28 cellular contexts compared by ENCODE assay signal in genomic region chr10:14454629-14455028, GRCh38.
"Had no signal": no experiment of that assay in that cellular context is flagged by ENCODE, and none has a peak within 500 bp of the region (broad histone marks: within the 10 kb centered on the region; RNA-seq: fewer than 3 reads in every experiment).

No MANE protein-coding gene starts in this region.

- H3K27ac Mint-ChIP-seq: activated CD4-positive, alpha-beta memory T cell treated with anti-CD3 and anti-CD28 coated beads, Interleukin-2, amount 10 ng/mL, durations not matched to agents 7 days and 5 days; activated CD4-positive, alpha-beta T cell treated with anti-CD3 and anti-CD28 coated beads, Interleukin-2, amount 10 ng/mL, durations not matched to agents 7 days and 5 days; activated naive CD4-positive, alpha-beta T cell treated with anti-CD3 and anti-CD28 coated beads for 36 hours; activated naive CD4-positive, alpha-beta T cell treated with anti-CD3 and anti-CD28 coated beads, Interleukin-2, amount 50 U/mL, for 24 hours; activated naive CD8-positive, alpha-beta T cell treated with anti-CD3 and anti-CD28 coated beads for 36 hours; activated naive CD8-positive, alpha-beta T cell treated with anti-CD3 and anti-CD28 coated beads, Interleukin-2, amount 50 U/mL, for 24 hours; activated T-helper 1 cell treated with anti-CD3 and anti-CD28 coated beads, Interleukin-12 subunit alpha, Interleukin-12 subunit beta, Interleukin-2, Interleukin-4 antibody, amounts not matched to agents 30 ng/mL and 10 ng/mL and 1 ng/mL, durations not matched to agents 14 hours and 24 hours and 36 hours; activated T-helper 2 cell treated with anti-CD3 and anti-CD28 coated beads, Interferon-gamma antibody, Interleukin-2, Interleukin-4, amounts not matched to agents 10 μg/mL and 5 μg/mL and 100 μg/mL, durations not matched to agents 14 hours and 24 hours and 36 hours; effector memory CD8-positive, alpha-beta T cell had no signal

- H3K27me3 Mint-ChIP-seq: activated CD4-positive, alpha-beta T cell treated with anti-CD3 and anti-CD28 coated beads, Interleukin-2, amount 10 ng/mL, durations not matched to agents 7 days and 5 days; activated naive CD4-positive, alpha-beta T cell treated with anti-CD3 and anti-CD28 coated beads, Interleukin-2, amount 50 U/mL, for 24 hours had no signal

- H3K27me3 ChIP-seq: adrenal gland, body of pancreas, foreskin keratinocyte, gastroesophageal sphincter, heart right ventricle had no signal

- H3K4me1 Mint-ChIP-seq: activated CD4-positive, alpha-beta memory T cell treated with anti-CD3 and anti-CD28 coated beads, Interleukin-2, amount 10 ng/mL, durations not matched to agents 7 days and 5 days; activated CD4-positive, alpha-beta T cell treated with anti-CD3 and anti-CD28 coated beads, Interleukin-2, amount 10 ng/mL, durations not matched to agents 7 days and 5 days; activated naive CD4-positive, alpha-beta T cell treated with anti-CD3 and anti-CD28 coated beads, Interleukin-2, amount 50 U/mL, for 24 hours; activated naive CD8-positive, alpha-beta T cell treated with anti-CD3 and anti-CD28 coated beads for 36 hours; activated naive CD8-positive, alpha-beta T cell treated with anti-CD3 and anti-CD28 coated beads, Interleukin-2, amount 50 U/mL, for 24 hours had no signal

- DNase-seq: activated CD4-positive, alpha-beta memory T cell treated with anti-CD3 and anti-CD28 coated beads, Interleukin-2, amount 10 ng/mL, durations not matched to agents 7 days and 5 days; activated CD4-positive, alpha-beta T cell treated with anti-CD3 and anti-CD28 coated beads for 1 hour; activated CD4-positive, alpha-beta T cell treated with anti-CD3 and anti-CD28 coated beads for 4 hours; activated CD4-positive, alpha-beta T cell treated with anti-CD3 and anti-CD28 coated beads, Interleukin-2, amount 10 ng/mL, durations not matched to agents 7 days and 5 days; activated CD4-positive, alpha-beta T cell treated with anti-CD3 and anti-CD28 coated beads, Interleukin-2, amount 50 U/mL, for 4 hours; activated effector memory CD4-positive, alpha-beta T cell treated with anti-CD3 and anti-CD28 coated beads, Interleukin-2, amount 50 U/mL, for 16 hours; activated naive CD4-positive, alpha-beta T cell treated with anti-CD3 and anti-CD28 coated beads for 36 hours; activated naive CD8-positive, alpha-beta T cell treated with anti-CD3 and anti-CD28 coated beads for 36 hours; activated naive CD8-positive, alpha-beta T cell treated with anti-CD3 and anti-CD28 coated beads, Interleukin-2, amount 50 U/mL, for 24 hours; activated T-cell treated with anti-CD3 and anti-CD28 coated beads, Interleukin-2, amount 50 U/mL, for 1 hour; activated T-cell treated with anti-CD3 and anti-CD28 coated beads, Interleukin-2, amount 50 U/mL, for 48 hours; adrenal gland; amygdala; aorta; body of pancreas; caudate nucleus; cortex of kidney; dermis blood vessel endothelial cell; effector CD4-positive, alpha-beta T cell; effector memory CD8-positive, alpha-beta T cell; foreskin keratinocyte; heart right ventricle; T-helper 2 cell had no signal

- ATAC-seq: activated naive CD8-positive, alpha-beta T cell treated with anti-CD3 and anti-CD28 coated beads, Interleukin-2, amount 50 U/mL, for 24 hours; body of pancreas; effector memory CD8-positive, alpha-beta T cell; esophagus mucosa; foreskin keratinocyte; gastroesophageal sphincter; heart right ventricle had no signal

- H3K4me3 Mint-ChIP-seq: activated CD4-positive, alpha-beta memory T cell treated with anti-CD3 and anti-CD28 coated beads, Interleukin-2, amount 10 ng/mL, durations not matched to agents 7 days and 5 days; activated CD4-positive, alpha-beta T cell treated with anti-CD3 and anti-CD28 coated beads, Interleukin-2, amount 10 ng/mL, durations not matched to agents 7 days and 5 days; activated naive CD4-positive, alpha-beta T cell treated with anti-CD3 and anti-CD28 coated beads for 36 hours; activated naive CD4-positive, alpha-beta T cell treated with anti-CD3 and anti-CD28 coated beads, Interleukin-2, amount 50 U/mL, for 24 hours; activated naive CD8-positive, alpha-beta T cell treated with anti-CD3 and anti-CD28 coated beads for 36 hours; activated naive CD8-positive, alpha-beta T cell treated with anti-CD3 and anti-CD28 coated beads, Interleukin-2, amount 50 U/mL, for 24 hours; activated T-helper 1 cell treated with anti-CD3 and anti-CD28 coated beads, Interleukin-12 subunit alpha, Interleukin-12 subunit beta, Interleukin-2, Interleukin-4 antibody, amounts not matched to agents 30 ng/mL and 10 ng/mL and 1 ng/mL, durations not matched to agents 14 hours and 24 hours and 36 hours; effector memory CD8-positive, alpha-beta T cell had no signal

- H3K4me1 ChIP-seq: foreskin keratinocyte had no signal

- H3K9me3 Mint-ChIP-seq: activated CD4-positive, alpha-beta T cell treated with anti-CD3 and anti-CD28 coated beads, Interleukin-2, amount 10 ng/mL, durations not matched to agents 7 days and 5 days; activated naive CD4-positive, alpha-beta T cell treated with anti-CD3 and anti-CD28 coated beads, Interleukin-2, amount 50 U/mL, for 24 hours; effector memory CD8-positive, alpha-beta T cell had no signal

- H3K4me3 ChIP-seq: adrenal gland, body of pancreas, gastroesophageal sphincter, heart right ventricle had no signal

- H3K9me3 ChIP-seq: adrenal gland, body of pancreas, gastroesophageal sphincter, heart right ventricle had no signal

- H3K36me3 ChIP-seq: adrenal gland, gastroesophageal sphincter, heart right ventricle had no signal

- H3K27ac ChIP-seq: adrenal gland, body of pancreas, foreskin keratinocyte, gastroesophageal sphincter, heart right ventricle had no signal
